ENCODE assay signal across 11 cellular contexts in the genomic region with DNA sequence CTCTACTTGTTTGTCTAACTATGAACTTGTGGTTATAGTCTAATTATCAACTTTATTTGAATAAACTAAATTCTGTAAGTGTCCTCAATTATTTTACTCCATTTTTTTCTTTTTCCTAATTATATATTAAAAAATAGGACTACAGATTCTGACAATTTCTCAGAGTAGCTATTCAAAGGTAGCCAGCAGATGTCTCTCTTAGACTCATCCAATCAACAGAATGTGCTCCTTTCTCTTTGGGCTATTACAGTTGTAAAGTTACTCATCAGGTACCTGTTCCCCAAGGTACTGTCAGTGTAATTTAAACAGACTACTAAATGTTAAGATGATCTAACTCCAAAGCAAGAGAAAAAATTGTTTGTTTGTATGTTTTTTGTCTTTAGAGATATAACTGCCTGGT.
DNase-seq lines count a peak whose midpoint lies in the region; ATAC-seq and TF ChIP-seq lines count a peak whose summit lies in the region.
"Had no signal": no experiment of that assay in that cellular context is flagged by ENCODE, and none has a peak within 500 bp of the region (broad histone marks: within the 10 kb centered on the region; RNA-seq: fewer than 3 reads in every experiment).

No MANE protein-coding gene starts in this region.

- no peaks in the 10 kb centered on the region for H3K27me3 Mint-ChIP-seq in HFFc6 (ENCODE audit: insufficient read depth)
- no peaks in the 10 kb centered on the region for H3K27me3 Mint-ChIP-seq in activated CD4-positive, alpha-beta T cell treated with anti-CD3 and anti-CD28 coated beads, Interleukin-2, amount 10 ng/mL, durations not matched to agents 24 days and 14 days
- H3K27me3 Mint-ChIP-seq: activated T-helper 17 cell treated with anti-CD3 and anti-CD28 coated beads, Interleukin-2, amount 50 U/mL, for 72 hours had no signal

- no peaks in the 10 kb centered on the region for H3K27me3 ChIP-seq in BE2C

- intact Hi-C loops in activated CD4-positive, alpha-beta T cell treated with anti-CD3 and anti-CD28 coated beads, Interleukin-2, amount 10 ng/mL, durations not matched to agents 24 days and 14 days (cut with micrococcal nuclease): no loop called here

- no peaks in the 10 kb centered on the region for H3K36me3 Mint-ChIP-seq in HFFc6 (ENCODE audit: low read depth)
- H3K36me3 Mint-ChIP-seq in activated CD4-positive, alpha-beta T cell treated with anti-CD3 and anti-CD28 coated beads, Interleukin-2, amount 10 ng/mL, durations not matched to agents 24 days and 14 days (ENCODE audit: low read depth): no peaks in the 10 kb centered on the region

- no peaks in the 10 kb centered on the region for H3K9me3 Mint-ChIP-seq in HFFc6
- H3K9me3 Mint-ChIP-seq in activated CD4-positive, alpha-beta T cell treated with anti-CD3 and anti-CD28 coated beads, Interleukin-2, amount 10 ng/mL, durations not matched to agents 24 days and 14 days: no peaks in the 10 kb centered on the region

- H3K4me3 ChIP-seq in BE2C (ENCODE audit: low read depth, low read length): no peak overlapping the region
- no peak overlapping the region for H3K4me3 ChIP-seq in astrocyte of the cerebellum (ENCODE audit: low read depth, low read length)

- no peak overlapping the region for H3K27ac Mint-ChIP-seq in HFFc6
- H3K27ac Mint-ChIP-seq in activated CD4-positive, alpha-beta T cell treated with anti-CD3 and anti-CD28 coated beads, Interleukin-2, amount 10 ng/mL, durations not matched to agents 24 days and 14 days: no peak overlapping the region
- H3K27ac Mint-ChIP-seq: activated T-helper 17 cell treated with anti-CD3 and anti-CD28 coated beads, Interleukin-2, amount 50 U/mL, for 72 hours had no signal

- in situ Hi-C loops in astrocyte of the cerebellum (cut with HindIII; ENCODE audit: low sequenced_read_pairs): no loop called here

- peak; percentile 50 for TF ChIP-seq CTCF in BE2C (IDR thresholded peaks at IDR 0.05; ENCODE audit: low read depth, low read length)
- peak; percentile 71 for TF ChIP-seq CTCF in HFFc6 (IDR thresholded peaks at IDR 0.05)
- TF ChIP-seq CTCF in astrocyte of the cerebellum (IDR thresholded peaks at IDR 0.05; ENCODE audit: low read depth, low read length, missing control alignments): peak; percentile 48

- ATAC-seq in GM21423 (IDR thresholded peaks at IDR 0.05; ENCODE audit: unreplicated experiment): no peak
- no peak for ATAC-seq in GM18873 (IDR thresholded peaks at IDR 0.05; ENCODE audit: low FRiP score, unreplicated experiment)
- ATAC-seq: activated T-helper 17 cell treated with anti-CD3 and anti-CD28 coated beads, Interleukin-2, amount 50 U/mL, for 72 hours had no signal

- no peaks in the 10 kb centered on the region; the same call in 1 of the 2 replicates for H3K4me1 ChIP-seq in BE2C

- H3K36me3 ChIP-seq in BE2C: no peaks in the 10 kb centered on the region

- no peak overlapping the region for H3K4me3 Mint-ChIP-seq in HFFc6
- H3K4me3 Mint-ChIP-seq in activated CD4-positive, alpha-beta T cell treated with anti-CD3 and anti-CD28 coated beads, Interleukin-2, amount 10 ng/mL, durations not matched to agents 24 days and 14 days: no peak overlapping the region
- H3K4me3 Mint-ChIP-seq: activated T-helper 17 cell treated with anti-CD3 and anti-CD28 coated beads, Interleukin-2, amount 50 U/mL, for 72 hours had no signal

- no peak for DNase-seq in BE2C
- DNase-seq in HFFc6: peak; percentile 17
- DNase-seq in astrocyte of the cerebellum (ENCODE audit: low read depth): no peak
- DNase-seq in iris pigment epithelial cell (ENCODE audit: low read depth): peak; percentile 41
- DNase-seq in activated T-cell treated with anti-CD3 and anti-CD28 coated beads for 4 hours: no peak
- no peak for DNase-seq in activated CD4-positive, alpha-beta T cell treated with anti-CD3 and anti-CD28 coated beads, Interleukin-2, amount 10 ng/mL, durations not matched to agents 24 days and 14 days
- DNase-seq: effector CD8-positive, alpha-beta T cell; T1000 had no signal

- H3K9me3 ChIP-seq in BE2C: no peaks in the 10 kb centered on the region

- H3K4me1 Mint-ChIP-seq in HFFc6 (ENCODE audit: low read depth): no peaks in the 10 kb centered on the region
- H3K4me1 Mint-ChIP-seq in activated CD4-positive, alpha-beta T cell treated with anti-CD3 and anti-CD28 coated beads, Interleukin-2, amount 10 ng/mL, durations not matched to agents 24 days and 14 days: no peaks in the 10 kb centered on the region
- H3K4me1 Mint-ChIP-seq: activated T-helper 17 cell treated with anti-CD3 and anti-CD28 coated beads, Interleukin-2, amount 50 U/mL, for 72 hours had no signal

Comparison
In these comparisons a context has a peak if more than half of its experiments do, and no peak if none do; other contexts are left out.
1. DNase-seq: peak in HFFc6 (single experiment) and iris pigment epithelial cell (single experiment); none in BE2C (single experiment), astrocyte of the cerebellum (single experiment), activated T-cell treated with anti-CD3 and anti-CD28 coated beads for 4 hours (single experiment) and activated CD4-positive, alpha-beta T cell treated with anti-CD3 and anti-CD28 coated beads, Interleukin-2, amount 10 ng/mL, durations not matched to agents 24 days and 14 days (single experiment).
2. Peak in every context shown above with its lines, with median percentiles within 50 percentile points of each other: CTCF ChIP-seq.